ENCODE assay signal across 1 cellular context in genomic region chr2:241675885-241676284, GRCh38.
TF ChIP-seq lines count a peak whose summit lies in the region.

No MANE protein-coding gene starts in this region.

TF ChIP-seq in GM23338, 12 proteins besides CTCF, POLR2A, EP300 and RAD21 (continued from another document):
- TF ChIP-seq, protein P1, sequence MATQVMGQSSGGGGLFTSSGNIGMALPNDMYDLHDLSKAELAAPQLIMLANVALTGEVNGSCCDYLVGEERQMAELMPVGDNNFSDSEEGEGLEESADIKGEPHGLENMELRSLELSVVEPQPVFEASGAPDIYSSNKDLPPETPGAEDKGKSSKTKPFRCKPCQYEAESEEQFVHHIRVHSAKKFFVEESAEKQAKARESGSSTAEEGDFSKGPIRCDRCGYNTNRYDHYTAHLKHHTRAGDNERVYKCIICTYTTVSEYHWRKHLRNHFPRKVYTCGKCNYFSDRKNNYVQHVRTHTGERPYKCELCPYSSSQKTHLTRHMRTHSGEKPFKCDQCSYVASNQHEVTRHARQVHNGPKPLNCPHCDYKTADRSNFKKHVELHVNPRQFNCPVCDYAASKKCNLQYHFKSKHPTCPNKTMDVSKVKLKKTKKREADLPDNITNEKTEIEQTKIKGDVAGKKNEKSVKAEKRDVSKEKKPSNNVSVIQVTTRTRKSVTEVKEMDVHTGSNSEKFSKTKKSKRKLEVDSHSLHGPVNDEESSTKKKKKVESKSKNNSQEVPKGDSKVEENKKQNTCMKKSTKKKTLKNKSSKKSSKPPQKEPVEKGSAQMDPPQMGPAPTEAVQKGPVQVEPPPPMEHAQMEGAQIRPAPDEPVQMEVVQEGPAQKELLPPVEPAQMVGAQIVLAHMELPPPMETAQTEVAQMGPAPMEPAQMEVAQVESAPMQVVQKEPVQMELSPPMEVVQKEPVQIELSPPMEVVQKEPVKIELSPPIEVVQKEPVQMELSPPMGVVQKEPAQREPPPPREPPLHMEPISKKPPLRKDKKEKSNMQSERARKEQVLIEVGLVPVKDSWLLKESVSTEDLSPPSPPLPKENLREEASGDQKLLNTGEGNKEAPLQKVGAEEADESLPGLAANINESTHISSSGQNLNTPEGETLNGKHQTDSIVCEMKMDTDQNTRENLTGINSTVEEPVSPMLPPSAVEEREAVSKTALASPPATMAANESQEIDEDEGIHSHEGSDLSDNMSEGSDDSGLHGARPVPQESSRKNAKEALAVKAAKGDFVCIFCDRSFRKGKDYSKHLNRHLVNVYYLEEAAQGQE (IDR thresholded peaks at IDR 0.05; ENCODE audit: unreplicated experiment) = no peak
- TF ChIP-seq NANOG (IDR thresholded peaks at IDR 0.05; ENCODE audit: borderline replicate concordance) (no peak), POLR2AphosphoS5 (IDR thresholded peaks at IDR 0.05; ENCODE audit: low read depth) (no peak), JUNB (IDR thresholded peaks at IDR 0.05; ENCODE audit: unreplicated experiment) (no peak), EZH2phosphoT487 (IDR thresholded peaks at IDR 0.05; ENCODE audit: unreplicated experiment) (no peak), ZNF114 (CRISPR knock-in tag; IDR thresholded peaks at IDR 0.05) (no peak), STAT1 (IDR thresholded peaks at IDR 0.05; ENCODE audit: unreplicated experiment) (no peak), CREB1 (CRISPR knock-in tag; IDR thresholded peaks at IDR 0.05; ENCODE audit: low read depth) (no peak), ZNF331 (CRISPR knock-in tag; IDR thresholded peaks at IDR 0.05; ENCODE audit: low read depth) (no peak)
- TF ChIP-seq, protein P2, sequence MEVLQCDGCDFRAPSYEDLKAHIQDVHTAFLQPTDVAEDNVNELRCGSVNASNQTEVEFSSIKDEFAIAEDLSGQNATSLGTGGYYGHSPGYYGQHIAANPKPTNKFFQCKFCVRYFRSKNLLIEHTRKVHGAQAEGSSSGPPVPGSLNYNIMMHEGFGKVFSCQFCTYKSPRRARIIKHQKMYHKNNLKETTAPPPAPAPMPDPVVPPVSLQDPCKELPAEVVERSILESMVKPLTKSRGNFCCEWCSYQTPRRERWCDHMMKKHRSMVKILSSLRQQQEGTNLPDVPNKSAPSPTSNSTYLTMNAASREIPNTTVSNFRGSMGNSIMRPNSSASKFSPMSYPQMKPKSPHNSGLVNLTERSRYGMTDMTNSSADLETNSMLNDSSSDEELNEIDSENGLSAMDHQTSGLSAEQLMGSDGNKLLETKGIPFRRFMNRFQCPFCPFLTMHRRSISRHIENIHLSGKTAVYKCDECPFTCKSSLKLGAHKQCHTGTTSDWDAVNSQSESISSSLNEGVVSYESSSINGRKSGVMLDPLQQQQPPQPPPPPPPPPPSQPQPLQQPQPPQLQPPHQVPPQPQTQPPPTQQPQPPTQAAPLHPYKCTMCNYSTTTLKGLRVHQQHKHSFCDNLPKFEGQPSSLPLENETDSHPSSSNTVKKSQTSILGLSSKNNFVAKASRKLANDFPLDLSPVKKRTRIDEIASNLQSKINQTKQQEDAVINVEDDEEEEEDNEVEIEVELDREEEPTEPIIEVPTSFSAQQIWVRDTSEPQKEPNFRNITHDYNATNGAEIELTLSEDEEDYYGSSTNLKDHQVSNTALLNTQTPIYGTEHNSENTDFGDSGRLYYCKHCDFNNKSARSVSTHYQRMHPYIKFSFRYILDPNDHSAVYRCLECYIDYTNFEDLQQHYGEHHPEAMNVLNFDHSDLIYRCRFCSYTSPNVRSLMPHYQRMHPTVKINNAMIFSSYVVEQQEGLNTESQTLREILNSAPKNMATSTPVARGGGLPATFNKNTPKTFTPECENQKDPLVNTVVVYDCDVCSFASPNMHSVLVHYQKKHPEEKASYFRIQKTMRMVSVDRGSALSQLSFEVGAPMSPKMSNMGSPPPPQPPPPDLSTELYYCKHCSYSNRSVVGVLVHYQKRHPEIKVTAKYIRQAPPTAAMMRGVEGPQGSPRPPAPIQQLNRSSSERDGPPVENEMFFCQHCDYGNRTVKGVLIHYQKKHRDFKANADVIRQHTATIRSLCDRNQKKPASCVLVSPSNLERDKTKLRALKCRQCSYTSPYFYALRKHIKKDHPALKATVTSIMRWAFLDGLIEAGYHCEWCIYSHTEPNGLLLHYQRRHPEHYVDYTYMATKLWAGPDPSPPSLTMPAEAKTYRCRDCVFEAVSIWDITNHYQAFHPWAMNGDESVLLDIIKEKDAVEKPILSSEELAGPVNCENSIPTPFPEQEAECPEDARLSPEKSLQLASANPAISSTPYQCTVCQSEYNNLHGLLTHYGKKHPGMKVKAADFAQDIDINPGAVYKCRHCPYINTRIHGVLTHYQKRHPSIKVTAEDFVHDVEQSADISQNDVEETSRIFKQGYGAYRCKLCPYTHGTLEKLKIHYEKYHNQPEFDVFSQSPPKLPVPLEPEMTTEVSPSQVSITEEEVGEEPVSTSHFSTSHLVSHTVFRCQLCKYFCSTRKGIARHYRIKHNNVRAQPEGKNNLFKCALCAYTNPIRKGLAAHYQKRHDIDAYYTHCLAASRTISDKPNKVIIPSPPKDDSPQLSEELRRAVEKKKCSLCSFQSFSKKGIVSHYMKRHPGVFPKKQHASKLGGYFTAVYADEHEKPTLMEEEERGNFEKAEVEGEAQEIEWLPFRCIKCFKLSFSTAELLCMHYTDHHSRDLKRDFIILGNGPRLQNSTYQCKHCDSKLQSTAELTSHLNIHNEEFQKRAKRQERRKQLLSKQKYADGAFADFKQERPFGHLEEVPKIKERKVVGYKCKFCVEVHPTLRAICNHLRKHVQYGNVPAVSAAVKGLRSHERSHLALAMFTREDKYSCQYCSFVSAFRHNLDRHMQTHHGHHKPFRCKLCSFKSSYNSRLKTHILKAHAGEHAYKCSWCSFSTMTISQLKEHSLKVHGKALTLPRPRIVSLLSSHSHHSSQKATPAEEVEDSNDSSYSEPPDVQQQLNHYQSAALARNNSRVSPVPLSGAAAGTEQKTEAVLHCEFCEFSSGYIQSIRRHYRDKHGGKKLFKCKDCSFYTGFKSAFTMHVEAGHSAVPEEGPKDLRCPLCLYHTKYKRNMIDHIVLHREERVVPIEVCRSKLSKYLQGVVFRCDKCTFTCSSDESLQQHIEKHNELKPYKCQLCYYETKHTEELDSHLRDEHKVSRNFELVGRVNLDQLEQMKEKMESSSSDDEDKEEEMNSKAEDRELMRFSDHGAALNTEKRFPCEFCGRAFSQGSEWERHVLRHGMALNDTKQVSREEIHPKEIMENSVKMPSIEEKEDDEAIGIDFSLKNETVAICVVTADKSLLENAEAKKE (CRISPR knock-in tag; IDR thresholded peaks at IDR 0.05) = no peak
- TF ChIP-seq, protein P3, sequence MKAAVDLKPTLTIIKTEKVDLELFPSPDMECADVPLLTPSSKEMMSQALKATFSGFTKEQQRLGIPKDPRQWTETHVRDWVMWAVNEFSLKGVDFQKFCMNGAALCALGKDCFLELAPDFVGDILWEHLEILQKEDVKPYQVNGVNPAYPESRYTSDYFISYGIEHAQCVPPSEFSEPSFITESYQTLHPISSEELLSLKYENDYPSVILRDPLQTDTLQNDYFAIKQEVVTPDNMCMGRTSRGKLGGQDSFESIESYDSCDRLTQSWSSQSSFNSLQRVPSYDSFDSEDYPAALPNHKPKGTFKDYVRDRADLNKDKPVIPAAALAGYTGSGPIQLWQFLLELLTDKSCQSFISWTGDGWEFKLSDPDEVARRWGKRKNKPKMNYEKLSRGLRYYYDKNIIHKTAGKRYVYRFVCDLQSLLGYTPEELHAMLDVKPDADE (IDR thresholded peaks at IDR 0.05) = no peak
TF ChIP-seq in GM23338: peak in this region for 0.
